Comparison of ENCODE assay signal across 10 cellular contexts in the genomic region with DNA sequence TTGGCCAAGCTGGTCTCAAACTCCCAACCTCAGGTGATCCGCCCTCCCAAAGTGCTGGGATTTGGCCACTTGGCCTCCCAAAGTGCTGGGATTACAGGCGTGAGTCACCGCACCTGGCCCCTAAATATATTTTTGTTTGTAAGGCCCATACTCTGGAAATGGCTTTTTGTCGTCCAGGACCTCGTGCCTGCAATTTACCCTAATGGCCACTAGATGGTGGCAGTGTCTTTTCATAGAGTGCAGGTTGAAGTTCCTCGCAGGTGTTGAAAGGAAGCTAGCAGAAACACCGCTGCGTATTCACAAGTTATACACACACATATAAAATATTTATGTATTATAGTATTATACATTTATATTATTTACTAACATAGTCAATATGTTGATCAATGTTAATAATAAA.
DNase-seq lines count a peak whose midpoint lies in the region; ATAC-seq, FAIRE-seq and TF ChIP-seq lines count a peak whose summit lies in the region.
"Had no signal": no experiment of that assay in that cellular context is flagged by ENCODE, and none has a peak within 500 bp of the region (broad histone marks: within the 10 kb centered on the region; RNA-seq: fewer than 3 reads in every experiment).

No MANE protein-coding gene starts in this region.

- H3K27me3 ChIP-seq in IMR-90 (ENCODE audit: control insufficient read depth, insufficient read depth, low read length), result peaks cover 7% of the 10 kb centered on the region
- no peaks in the 10 kb centered on the region for H3K27me3 ChIP-seq in astrocyte (ENCODE audit: insufficient read depth, low read length)
- H3K27me3 ChIP-seq in neural cell (ENCODE audit: insufficient read depth, low read depth, low read length), result peaks cover 18% of the 10 kb centered on the region

- DNase-seq in NCI-H1694 (lab: John Stamatoyannopoulos, UW), result peak; percentile 4
- no peak for DNase-seq in NCI-H1694 treated with DMSO at 0.1 percent for 48 hours (lab: John Stamatoyannopoulos, UW)
- DNase-seq in IMR-90, result peak; percentile 36
- DNase-seq in astrocyte (ENCODE audit: low read depth), result no peak
- no peak for DNase-seq in omental fat pad (ENCODE audit: low spot score)
- DNase-seq in AG08395 (ENCODE audit: low spot score), result no peak
- DNase-seq: naive B cell had no signal

- no peak overlapping the region for H3K4me2 ChIP-seq in IMR-90 (ENCODE audit: low read depth, low read length)
- no peak overlapping the region for H3K4me2 ChIP-seq in astrocyte (ENCODE audit: low read length)
- no peak overlapping the region for H3K4me2 ChIP-seq in neural cell (ENCODE audit: low read length)

- H3K56ac ChIP-seq in IMR-90 (ENCODE audit: extremely low read depth, insufficient read depth, low read length), result no peak overlapping the region

- no peak overlapping the region for H4K8ac ChIP-seq in IMR-90 (ENCODE audit: low read depth in 2 of 2, low read length in 2 of 2)

- dilution Hi-C loops in IMR-90 (cut with HindIII; ENCODE audit: low sequenced_read_pairs, unreplicated experiment), result no loop called here

- no peak overlapping the region for H2AK5ac ChIP-seq in IMR-90 (ENCODE audit: low read depth, low read length)

- TF ChIP-seq POLR2A in IMR-90 (IDR thresholded peaks at IDR 0.05; ENCODE audit: low read depth, low read length), result no peak

- no peak for TF ChIP-seq EP300 in neural cell (conservative IDR thresholded peaks at IDR 0.05; ENCODE audit: poor library complexity, severe bottlenecking)

- H3K14ac ChIP-seq in IMR-90 (replicated peaks; ENCODE audit: low read depth, low read length), result no peak overlapping the region

- TF ChIP-seq CTCF in IMR-90 (conservative IDR thresholded peaks at IDR 0.05; ENCODE audit: low read depth, low read length) (peak; percentile 62), astrocyte (IDR thresholded peaks at IDR 0.05; ENCODE audit: insufficient read depth, low read depth, low read length) (peak; percentile 55), neural cell (IDR thresholded peaks at IDR 0.05; ENCODE audit: poor library complexity, severe bottlenecking) (peak; percentile 51), omental fat pad (IDR thresholded peaks at IDR 0.05) (no peak)

- H3K9ac ChIP-seq in IMR-90 (ENCODE audit: low read depth, low read length), result no peak overlapping the region
- H3K9ac ChIP-seq in astrocyte (ENCODE audit: low read length), result no peak overlapping the region
- H3K9ac ChIP-seq in neural cell (ENCODE audit: low read length), result no peak overlapping the region

- H3K79me2 ChIP-seq in astrocyte (ENCODE audit: insufficient read depth, low read length) (no peaks in the 10 kb centered on the region), neural cell (replicated peaks; ENCODE audit: insufficient read depth, low read length) (no peaks in the 10 kb centered on the region)

- H3K4me3 ChIP-seq in IMR-90 (ENCODE audit: insufficient read depth, low read depth, low read length), result no peak overlapping the region
- no peak overlapping the region for H3K4me3 ChIP-seq in astrocyte (ENCODE audit: insufficient read depth, low read depth, low read length)
- no peak overlapping the region for H3K4me3 ChIP-seq in neural cell (ENCODE audit: low read length)

- H3K27me3 Mint-ChIP-seq in astrocyte (ENCODE audit: low read depth, unreplicated experiment), result peaks cover 3% of the 10 kb centered on the region
- H3K27me3 Mint-ChIP-seq: B cell, naive B cell had no signal

- H3K4me1 ChIP-seq in IMR-90 (ENCODE audit: control insufficient read depth, insufficient read depth, low read length), result 0 out of 2 replicates have a peak, but pooled peaks cover 1% of the 10 kb centered on the region
- no peaks in the 10 kb centered on the region for H3K4me1 ChIP-seq in astrocyte (ENCODE audit: insufficient read depth, low read length)

- intact Hi-C loops in IMR-90 (cut with micrococcal nuclease), result loop anchor here (5.0 kb wide), 1 partner anchor 403 kb away; no protein-coding TSS in a partner anchor

- no peak overlapping the region for H4K5ac ChIP-seq in IMR-90 (ENCODE audit: low read depth, low read length)

- WGBS in IMR-90 (ENCODE audit: extremely low coverage in 2 of 2, insufficient read length in 1 of 2), 2 experiments, result no CpG with 5 or more reads among the region's 8 CpGs

- BruUV-seq in IMR-90 (replicated peaks; lab: Mats Ljungman, UMichigan), result no TSS peak

- H3K4me1 Mint-ChIP-seq in astrocyte (ENCODE audit: low read depth, unreplicated experiment), result no peaks in the 10 kb centered on the region
- H3K4me1 Mint-ChIP-seq: B cell, naive B cell had no signal

- H3K36me3 Mint-ChIP-seq in astrocyte (ENCODE audit: low read depth, unreplicated experiment), result no peaks in the 10 kb centered on the region
- H3K36me3 Mint-ChIP-seq: naive B cell had no signal

- H3F3A ChIP-seq in neural cell (ENCODE audit: insufficient read depth, low read length, poor library complexity, severe bottlenecking), result no peaks in the 10 kb centered on the region

- TF ChIP-seq RAD21 in IMR-90 (IDR thresholded peaks at IDR 0.05; ENCODE audit: low read length) (peak; percentile 75), neural cell (conservative IDR thresholded peaks at IDR 0.05) (peak; percentile 41)

- H2BK5ac ChIP-seq in IMR-90 (ENCODE audit: low read depth, low read length, poor library complexity, severe bottlenecking), result no peak overlapping the region

- H3K4me3 Mint-ChIP-seq in astrocyte (ENCODE audit: unreplicated experiment), result no peak overlapping the region
- H3K4me3 Mint-ChIP-seq: B cell, naive B cell had no signal

- no peaks in the 10 kb centered on the region for H3K79me1 ChIP-seq in IMR-90 (ENCODE audit: low read depth in 1 of 2, low read length in 2 of 2)

- H2BK15ac ChIP-seq in IMR-90 (ENCODE audit: low read depth, low read length), result no peak overlapping the region

- FAIRE-seq in astrocyte (lab: Jason Lieb, UNC), result no peak

- H4K20me1 ChIP-seq in IMR-90 (ENCODE audit: insufficient read depth, low read length), result no peaks in the 10 kb centered on the region
- no peaks in the 10 kb centered on the region for H4K20me1 ChIP-seq in astrocyte (ENCODE audit: insufficient read depth, low read length)
- no peaks in the 10 kb centered on the region for H4K20me1 ChIP-seq in neural cell (ENCODE audit: insufficient read depth)

- H3K36me3 ChIP-seq in IMR-90 (ENCODE audit: control insufficient read depth, insufficient read depth, low read length) (no peaks in the 10 kb centered on the region), astrocyte (ENCODE audit: insufficient read depth, low read length) (no peaks in the 10 kb centered on the region), neural cell (ENCODE audit: insufficient read depth, low read length) (no peaks in the 10 kb centered on the region)

- no peak for ATAC-seq in IMR-90 (ENCODE audit: low read depth)
- no peak for ATAC-seq in omental fat pad (ENCODE audit: low FRiP score)
- ATAC-seq in HG02870 (IDR thresholded peaks at IDR 0.05; ENCODE audit: unreplicated experiment), result no peak

- no peak overlapping the region for H2BK20ac ChIP-seq in IMR-90 (ENCODE audit: low read depth, low read length)

- H3K18ac ChIP-seq in IMR-90 (ENCODE audit: low read depth, low read length), result no peak overlapping the region

- POLR2A ChIA-PET in IMR-90 (lab: Charles Lee; ENCODE audit: unreplicated experiment), result no interaction called here

- in situ Hi-C loops in IMR-90 (cut with MboI; ENCODE audit: low sequenced_read_pairs), result loop anchor here (25.0 kb wide), 1 partner anchor 393 kb away; no protein-coding TSS in a partner anchor

- H3K27ac Mint-ChIP-seq in astrocyte (ENCODE audit: unreplicated experiment), result no peak overlapping the region
- H3K27ac Mint-ChIP-seq: B cell, naive B cell had no signal

- CTCF ChIA-PET in IMR-90 (lab: Yijun Ruan, JAX), result interaction anchor here (0.6 to 1.1 kb wide), 4 partner anchors 12 to 73 kb away, joined by 3 to 6 read pairs (median 4); no protein-coding TSS in a partner anchor

- H3K9me3 Mint-ChIP-seq in astrocyte (ENCODE audit: unreplicated experiment), result peaks cover 8% of the 10 kb centered on the region

- H4K91ac ChIP-seq in IMR-90 (ENCODE audit: insufficient read depth, low read depth, low read length), result no peak overlapping the region

- no peak overlapping the region for H3K4ac ChIP-seq in IMR-90 (ENCODE audit: low read depth, low read length)

- H3K27ac ChIP-seq in IMR-90 (ENCODE audit: insufficient read depth, low read length) (no peak overlapping the region), astrocyte (ENCODE audit: low read depth, low read length) (no peak overlapping the region), neural cell (ENCODE audit: low read length) (no peak overlapping the region)

- H2AFZ ChIP-seq in IMR-90 (replicated peaks; ENCODE audit: low read length, poor library complexity) (no peak overlapping the region), astrocyte (ENCODE audit: low read depth, low read length) (no peak overlapping the region), neural cell (ENCODE audit: low read depth, low read length) (no peak overlapping the region)

- H2AK9ac ChIP-seq in IMR-90 (replicated peaks; ENCODE audit: low read depth, low read length, poor library complexity), result no peak overlapping the region

- no peaks in the 10 kb centered on the region for H3K9me2 ChIP-seq in neural cell (ENCODE audit: insufficient read depth, low read length)

- H3K23ac ChIP-seq in IMR-90 (ENCODE audit: low read depth, low read length), result no peak overlapping the region

- no peak overlapping the region for H2BK120ac ChIP-seq in IMR-90 (ENCODE audit: low read depth, low read length)

- H3K9me1 ChIP-seq in IMR-90 (ENCODE audit: insufficient read depth, low read length), result no peaks in the 10 kb centered on the region

- H3K9me3 ChIP-seq in IMR-90 (ENCODE audit: control insufficient read depth, insufficient read depth, low read length), result peaks cover 4% of the 10 kb centered on the region; the same call in 1 of the 2 replicates
- H3K9me3 ChIP-seq in astrocyte (ENCODE audit: insufficient read depth, low read depth, low read length), result no peaks in the 10 kb centered on the region
- H3K9me3 ChIP-seq in neural cell (ENCODE audit: low read length), result no peaks in the 10 kb centered on the region

TF ChIP-seq in IMR-90, 13 proteins besides CTCF, POLR2A, EP300 and RAD21:
- TF ChIP-seq SMC3 (IDR thresholded peaks at IDR 0.05; ENCODE audit: low read depth, low read length) (peak; percentile 48), NFE2L2 (IDR thresholded peaks at IDR 0.05; ENCODE audit: low read depth, low read length) (no peak)

TF ChIP-seq in neural cell, 6 proteins besides CTCF, POLR2A, EP300 and RAD21:
- peak; percentile 26 for TF ChIP-seq SMC3 (conservative IDR thresholded peaks at IDR 0.05; ENCODE audit: poor library complexity)
- no peak for TF ChIP-seq POLR2AphosphoS5 (IDR thresholded peaks at IDR 0.05)
TF ChIP-seq in neural cell: peak in this region for 1.

Comparison
In these comparisons a context has a peak if more than half of its experiments do, and no peak if none do; other contexts are left out.
1. DNase-seq: peak in NCI-H1694 (single experiment) and IMR-90 (single experiment); none in NCI-H1694 treated with DMSO at 0.1 percent for 48 hours (single experiment), astrocyte (single experiment), omental fat pad (single experiment) and AG08395 (single experiment).
2. CTCF ChIP-seq: peak in IMR-90 (single experiment), astrocyte (single experiment) and neural cell (single experiment); none in omental fat pad (0 of 3).